ENCODE assay signal across 28 cellular contexts in the genomic region with DNA sequence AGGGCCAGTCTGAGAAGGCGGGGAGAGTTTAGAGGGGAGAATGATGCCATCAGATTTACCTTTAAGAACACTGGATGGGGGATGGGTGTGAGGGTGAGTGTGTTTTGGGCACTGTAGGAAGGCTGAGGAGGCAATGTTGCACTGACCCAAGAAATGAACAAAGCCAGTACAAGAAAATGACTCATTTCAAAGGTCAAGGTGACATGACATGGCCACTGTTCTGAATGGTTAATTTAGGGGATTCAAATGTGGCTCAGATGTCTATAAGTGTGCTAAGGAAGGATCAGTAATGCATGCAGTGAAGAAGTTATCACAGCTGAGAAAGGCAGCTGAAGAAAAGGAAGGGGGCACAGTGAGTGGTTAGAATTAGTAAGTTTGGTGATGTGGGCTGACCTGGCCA.
"Had no signal": no experiment of that assay in that cellular context is flagged by ENCODE, and none has a peak within 500 bp of the region (broad histone marks: within the 10 kb centered on the region; RNA-seq: fewer than 3 reads in every experiment).

No MANE protein-coding gene starts in this region.

- H3K4me1 ChIP-seq: left lung, lower lobe of right lung, right atrium auricular region, right lobe of liver, suprapubic skin, upper lobe of right lung had no signal

- H3K27me3 ChIP-seq: left lung, ovary, right atrium auricular region, right lobe of liver, suprapubic skin, tibial artery, upper lobe of right lung had no signal

- H3K36me3 Mint-ChIP-seq: mesothelial cell of epicardium, naive B cell, natural killer cell had no signal

- DNase-seq: hippocampal formation; immature natural killer cell; kidney; left colon; left lung; lower lobe of right lung; mammary epithelial cell; mesendoderm; naive B cell; natural killer cell; nephron progenitor cell; ovary; right lobe of liver; stimulated activated CD4-positive, alpha-beta T cell treated with anti-CD3 and anti-CD28 coated beads, Interleukin-1b, Interleukin-23, amount 100 ng/mL, for 48 hours; stimulated activated CD4-positive, alpha-beta T cell treated with anti-CD3 and anti-CD28 coated beads, Interleukin-2, amount 100 ng/mL, for 48 hours; stimulated activated CD4-positive, alpha-beta T cell treated with anti-CD3 and anti-CD28 coated beads, Interleukin-4, amount 100 ng/mL, for 4 hours; stimulated activated CD8-positive, alpha-beta memory T cell treated with anti-CD3 and anti-CD28 coated beads, Interleukin-4, amount 100 ng/mL, for 48 hours; stimulated activated naive CD4-positive, alpha-beta T cell; tibial artery; trophoblast cell; upper lobe of right lung had no signal

- H3K4me3 Mint-ChIP-seq: immature natural killer cell; mesothelial cell of epicardium; natural killer cell; nephron progenitor cell; stimulated activated naive CD8-positive, alpha-beta T cell treated with anti-CD3 and anti-CD28 coated beads, Interleukin-15, Interleukin-2, amounts not matched to agents 100 ng/mL and 50 ng/mL, for 24 hours had no signal

- H3K9me3 Mint-ChIP-seq: mesothelial cell of epicardium, nephron progenitor cell had no signal

- H3K4me1 Mint-ChIP-seq: immature natural killer cell, mesothelial cell of epicardium, naive B cell, natural killer cell, nephron progenitor cell had no signal

- H3K27ac Mint-ChIP-seq: immature natural killer cell; mesothelial cell of epicardium; natural killer cell; nephron progenitor cell; progenitor cell of endocrine pancreas; stimulated activated naive CD8-positive, alpha-beta T cell treated with anti-CD3 and anti-CD28 coated beads, Interleukin-15, Interleukin-2, amounts not matched to agents 100 ng/mL and 50 ng/mL, for 24 hours had no signal

- H3K4me3 ChIP-seq: left lung, lower lobe of right lung, ovary, right atrium auricular region, right lobe of liver, smooth muscle cell, suprapubic skin, thoracic aorta, tibial artery, upper lobe of right lung had no signal

- ATAC-seq: left colon, left lung, lower lobe of right lung, natural killer cell, right lobe of liver, upper lobe of right lung had no signal

- H3K27me3 Mint-ChIP-seq: progenitor cell of endocrine pancreas; stimulated activated naive CD8-positive, alpha-beta T cell treated with anti-CD3 and anti-CD28 coated beads, Interleukin-15, Interleukin-2, amounts not matched to agents 100 ng/mL and 50 ng/mL, for 24 hours had no signal

- H3K9me3 ChIP-seq: left lung, lower lobe of right lung, ovary, right atrium auricular region, right lobe of liver, suprapubic skin, thoracic aorta, tibial artery, upper lobe of right lung had no signal

- H3K36me3 ChIP-seq: left lung, lower lobe of right lung, ovary, right atrium auricular region, right lobe of liver, suprapubic skin, thoracic aorta, tibial artery, upper lobe of right lung had no signal

- H3K27ac ChIP-seq: left lung, lower lobe of right lung, ovary, right atrium auricular region, right lobe of liver, suprapubic skin, thoracic aorta, tibial artery, upper lobe of right lung had no signal
